16 cellular contexts compared by ENCODE assay signal in genomic region chr2:105868060-105868459, GRCh38.
DNase-seq lines count a peak whose midpoint lies in the region; ATAC-seq and TF ChIP-seq lines count a peak whose summit lies in the region.
"Had no signal": no experiment of that assay in that cellular context is flagged by ENCODE, and none has a peak within 500 bp of the region (broad histone marks: within the 10 kb centered on the region; RNA-seq: fewer than 3 reads in every experiment).

No MANE protein-coding gene starts in this region.

- H3K36me3 Mint-ChIP-seq in activated CD4-positive, alpha-beta T cell treated with anti-CD3 and anti-CD28 coated beads, Interleukin-2, amount 10 ng/mL, durations not matched to agents 24 days and 14 days (ENCODE audit: low read depth): peaks cover 44% of the 10 kb centered on the region
- peaks cover 30% of the 10 kb centered on the region for H3K36me3 Mint-ChIP-seq in T-cell

- WGBS in ovary, 3 donors: 19 to 38% (median 27%) methylated on average over 6 of the region's 6 CpGs

- no peak for DNase-seq in activated CD4-positive, alpha-beta T cell treated with anti-CD3 and anti-CD28 coated beads, Interleukin-2, amount 10 ng/mL, durations not matched to agents 24 days and 14 days
- DNase-seq in activated CD4-positive, alpha-beta T cell treated with anti-CD3 and anti-CD28 coated beads, Interleukin-2, amount 50 U/mL, for 1 hour: no peak
- DNase-seq in T-cell (no peak), foreskin keratinocyte (no peak), NCI-H1436 (lab: John Stamatoyannopoulos, UW) (no peak), ovary (no peak)
- no peak for DNase-seq in NK-92 treated with Interleukin-12 subunit alpha and Interleukin-12 subunit beta, amount 100 ng/mL, for 24 hours (lab: John Stamatoyannopoulos, UW)
- DNase-seq: 8988T; activated CD4-positive, alpha-beta T cell treated with anti-CD3 and anti-CD28 coated beads for 4 hours; H7; NCI-H1436 treated with DMSO at 0.1 percent for 48 hours; NCI-H748 treated with DMSO at 0.1 percent for 48 hours; trophoblast cell had no signal

- no peak overlapping the region for H3K4me3 Mint-ChIP-seq in activated CD4-positive, alpha-beta T cell treated with anti-CD3 and anti-CD28 coated beads, Interleukin-2, amount 10 ng/mL, durations not matched to agents 24 days and 14 days
- H3K4me3 Mint-ChIP-seq in T-cell: peak overlapping the region in 1 of 3 donors; percentile 6

- H3K9me3 Mint-ChIP-seq in activated CD4-positive, alpha-beta T cell treated with anti-CD3 and anti-CD28 coated beads, Interleukin-2, amount 10 ng/mL, durations not matched to agents 24 days and 14 days: no peaks in the 10 kb centered on the region
- H3K9me3 Mint-ChIP-seq in T-cell: no peaks in the 10 kb centered on the region
- H3K9me3 Mint-ChIP-seq: activated naive CD4-positive, alpha-beta T cell treated with anti-CD3 and anti-CD28 coated beads, Interleukin-2, amount 50 U/mL, for 72 hours had no signal

- CTCF ChIA-PET in T-cell (lab: Charles Lee): no interaction called here

- no peak overlapping the region for H3K9ac ChIP-seq in skeletal muscle satellite cell (ENCODE audit: low read depth, low read length)

- peak overlapping the region; percentile 24 for H3K4me2 ChIP-seq in skeletal muscle satellite cell (ENCODE audit: low read length)

- no peak for TF ChIP-seq POLR2A in ovary (IDR thresholded peaks at IDR 0.05)

- ATAC-seq in T-cell (replicated peaks in 1 of 4): no peak
- ATAC-seq in foreskin keratinocyte: peak; percentile 32
- ATAC-seq: activated naive CD4-positive, alpha-beta T cell treated with anti-CD3 and anti-CD28 coated beads, Interleukin-2, amount 50 U/mL, for 72 hours had no signal

- H3K9me3 ChIP-seq in skeletal muscle satellite cell (replicated peaks; ENCODE audit: low read length): no peaks in the 10 kb centered on the region
- H3K9me3 ChIP-seq in ovary: no peaks in the 10 kb centered on the region

- H3K36me3 ChIP-seq in skeletal muscle satellite cell (ENCODE audit: insufficient read depth, low read length) (no peaks in the 10 kb centered on the region), ovary (no peaks in the 10 kb centered on the region)

- no peak for TF ChIP-seq CTCF in foreskin keratinocyte (conservative IDR thresholded peaks at IDR 0.05)
- no peak for TF ChIP-seq CTCF in ovary (IDR thresholded peaks at IDR 0.05)

- intact Hi-C loops in activated CD4-positive, alpha-beta T cell treated with anti-CD3 and anti-CD28 coated beads, Interleukin-2, amount 10 ng/mL, durations not matched to agents 24 days and 14 days (cut with micrococcal nuclease): no loop called here
- intact Hi-C loops in ovary (cut with DNase I): no loop called here

- H3K4me3 ChIP-seq in skeletal muscle satellite cell (ENCODE audit: low read length) (no peak overlapping the region), ovary (no peak overlapping the region)
- H3K4me3 ChIP-seq: SK-N-MC had no signal

- no peak overlapping the region for H3K27ac ChIP-seq in foreskin keratinocyte
- no peak overlapping the region for H3K27ac ChIP-seq in ovary
- H3K27ac ChIP-seq: SK-N-MC had no signal

- H3K27me3 Mint-ChIP-seq in activated CD4-positive, alpha-beta T cell treated with anti-CD3 and anti-CD28 coated beads, Interleukin-2, amount 10 ng/mL, durations not matched to agents 24 days and 14 days: no peaks in the 10 kb centered on the region
- no peaks in the 10 kb centered on the region for H3K27me3 Mint-ChIP-seq in T-cell

- POLR2A ChIA-PET in T-cell (lab: Charles Lee): interaction anchor here in 1 of 2 donors (0.6 kb wide), 2 partner anchors 12 to 113 kb away, joined by 3 to 4 read pairs; no protein-coding TSS in a partner anchor

- H3K4me1 Mint-ChIP-seq in activated CD4-positive, alpha-beta T cell treated with anti-CD3 and anti-CD28 coated beads, Interleukin-2, amount 10 ng/mL, durations not matched to agents 24 days and 14 days: peaks cover 57% of the 10 kb centered on the region
- H3K4me1 Mint-ChIP-seq in T-cell: peaks cover 78 to 97% (median 97%) of the 10 kb centered on the region in 3 donors

- peak overlapping the region; percentile 67 for H3K27ac Mint-ChIP-seq in activated CD4-positive, alpha-beta T cell treated with anti-CD3 and anti-CD28 coated beads, Interleukin-2, amount 10 ng/mL, durations not matched to agents 24 days and 14 days
- peak overlapping the region; percentile 63 to 73 for H3K27ac Mint-ChIP-seq in T-cell

- peaks cover 24% of the 10 kb centered on the region for H3K4me1 ChIP-seq in foreskin keratinocyte
- H3K4me1 ChIP-seq in skeletal muscle satellite cell (ENCODE audit: control insufficient read depth, insufficient read depth, low read length): peaks cover 45% of the 10 kb centered on the region
- peaks cover 23% of the 10 kb centered on the region for H3K4me1 ChIP-seq in ovary (ENCODE audit: insufficient read depth)

- TF ChIP-seq EP300 in ovary (IDR thresholded peaks at IDR 0.05): no peak

- H3K27me3 ChIP-seq in foreskin keratinocyte (no peaks in the 10 kb centered on the region), skeletal muscle satellite cell (ENCODE audit: control insufficient read depth, insufficient read depth, low read length) (no peaks in the 10 kb centered on the region), ovary (no peaks in the 10 kb centered on the region)
